In genomic region chr4:102342404-102343074, GRCh38 we compare ENCODE assay signal across 13 cellular contexts. TPM values are rescaled to one million over a fixed set of nuclear protein-coding genes. Genes with fewer than 3 reads are reported as not detected.
DNase-seq lines count a peak whose midpoint lies in the region; ATAC-seq, FAIRE-seq and TF ChIP-seq lines count a peak whose summit lies in the region.
"Had no signal": no experiment of that assay in that cellular context is flagged by ENCODE, and none has a peak within 500 bp of the region (broad histone marks: within the 10 kb centered on the region; RNA-seq: fewer than 3 reads in every experiment).

No MANE protein-coding gene starts in this region.

- H3K27me3 Mint-ChIP-seq in MCF 10A (ENCODE audit: insufficient read depth, unreplicated experiment) = no peaks in the 10 kb centered on the region

- H3K9me3 ChIP-seq in breast epithelium (no peaks in the 10 kb centered on the region), OCI-LY7 (ENCODE audit: low read length) (no peaks in the 10 kb centered on the region), H1 (ENCODE audit: insufficient read depth in 2 of 2, low read depth in 1 of 2, low read length in 1 of 2) (no peaks in the 10 kb centered on the region), upper lobe of right lung (no peaks in the 10 kb centered on the region), vagina (no peaks in the 10 kb centered on the region)

- H3K4me3 Mint-ChIP-seq in MCF 10A (ENCODE audit: unreplicated experiment) = peak overlapping the region; percentile 76

- H3K36me3 ChIP-seq in breast epithelium = no peaks in the 10 kb centered on the region
- H3K36me3 ChIP-seq in OCI-LY7 (ENCODE audit: insufficient read depth, low read length) = peaks cover 13% of the 10 kb centered on the region; the same call in 1 of the 2 replicates
- H3K36me3 ChIP-seq in H1 (ENCODE audit: control insufficient read depth in 2 of 4, insufficient read depth in 4 of 4, low read length in 3 of 4) = no peaks in the 10 kb centered on the region
- H3K36me3 ChIP-seq in upper lobe of right lung = no peaks in the 10 kb centered on the region
- H3K36me3 ChIP-seq in vagina = no peaks in the 10 kb centered on the region

- H3K27ac ChIP-seq in breast epithelium = no peak overlapping the region
- H3K27ac ChIP-seq in OCI-LY7 (ENCODE audit: low read depth, low read length, poor library complexity, severe bottlenecking) = no peak overlapping the region
- no peak overlapping the region for H3K27ac ChIP-seq in H1 (ENCODE audit: low read depth, low read length)
- no peak overlapping the region for H3K27ac ChIP-seq in upper lobe of right lung
- H3K27ac ChIP-seq in vagina = no peak overlapping the region

- H2BK120ac ChIP-seq in H1 (replicated peaks; ENCODE audit: low read depth, low read length) = no peak overlapping the region

- H3K4me2 ChIP-seq in OCI-LY7 (ENCODE audit: low read length) (peak overlapping the region; percentile 97), H1 (ENCODE audit: insufficient read depth in 1 of 2, low read depth in 2 of 2, low read length in 2 of 2) (peak overlapping the region; percentile 76 to 79; a peak in 2 of 4 replicates)

- no peak overlapping the region for H3K18ac ChIP-seq in H1 (ENCODE audit: extremely low read depth, low read length)

- H3K79me1 ChIP-seq in H1 (ENCODE audit: low read depth, low read length) = no peaks in the 10 kb centered on the region

- TF ChIP-seq CTCF in MCF 10A (IDR thresholded peaks at IDR 0.05; ENCODE audit: unreplicated experiment) (no peak), breast epithelium (IDR thresholded peaks at IDR 0.05) (no peak), OCI-LY7 (conservative IDR thresholded peaks at IDR 0.05; ENCODE audit: low read length) (no peak), H1 (IDR thresholded peaks at IDR 0.05; ENCODE audit: control extremely low read depth in 1 of 3, insufficient read depth in 1 of 3, low read depth in 1 of 3, low read length in 3 of 3) (no peak), upper lobe of right lung (IDR thresholded peaks at IDR 0.05) (no peak), vagina (IDR thresholded peaks at IDR 0.05) (no peak)

- H3K79me2 ChIP-seq in OCI-LY7 (ENCODE audit: insufficient read depth, low read depth, low read length) (peaks cover 42% of the 10 kb centered on the region), H1 (ENCODE audit: control insufficient read depth in 1 of 2, insufficient read depth in 2 of 2, low read length in 2 of 2) (peaks cover 0 to 17% of the 10 kb centered on the region in 2 experiments; a peak in 1 of 4 replicates)

- H2BK12ac ChIP-seq in H1 (ENCODE audit: low read depth, low read length) = no peak overlapping the region

- H3K56ac ChIP-seq in H1 (replicated peaks; ENCODE audit: insufficient read length, low read depth, low read length) = no peak overlapping the region

- FAIRE-seq in H1 (lab: Jason Lieb, UNC) = no peak
- FAIRE-seq: HTR-8/SVneo, urothelium cell line had no signal

- H2AFZ ChIP-seq in OCI-LY7 (ENCODE audit: low read length) (no peak overlapping the region), H1 (ENCODE audit: low read length) (no peak overlapping the region)

- H4K20me1 ChIP-seq in OCI-LY7 (ENCODE audit: insufficient read depth, low read length) (peaks cover 30% of the 10 kb centered on the region), H1 (replicated peaks in 1 of 2; ENCODE audit: control insufficient read depth in 1 of 2, insufficient read depth in 2 of 2, low read length in 2 of 2) (no peaks in the 10 kb centered on the region)

- H3K27me3 ChIP-seq in breast epithelium (no peaks in the 10 kb centered on the region), H1 (replicated peaks in 1 of 4; ENCODE audit: control insufficient read depth in 3 of 4, extremely low read depth in 1 of 4, insufficient read depth in 3 of 4, low read length in 3 of 4) (peaks cover 0 to 15% (median 7%) of the 10 kb centered on the region in 4 experiments; a peak in 3 of 7 replicates), upper lobe of right lung (no peaks in the 10 kb centered on the region), vagina (no peaks in the 10 kb centered on the region)

- H3K4me3 ChIP-seq in breast epithelium = no peak overlapping the region
- peak overlapping the region; percentile 78 for H3K4me3 ChIP-seq in OCI-LY7 (ENCODE audit: low read depth, low read length, poor library complexity, severe bottlenecking)
- H3K4me3 ChIP-seq in H1 (ENCODE audit: extremely low read depth in 1 of 4, insufficient read depth in 2 of 4, low read depth in 3 of 4, low read length in 4 of 4) = peak overlapping the region in 1 of 4 experiments; percentile 67; a peak in 2 of 8 replicates
- H3K4me3 ChIP-seq in upper lobe of right lung = peak overlapping the region; percentile 81
- no peak overlapping the region for H3K4me3 ChIP-seq in vagina

- no peak overlapping the region for H4K8ac ChIP-seq in H1 (ENCODE audit: extremely low read depth, insufficient read depth, low read length)

- BruUV-seq in MCF 10A (replicated peaks; lab: Mats Ljungman, UMichigan) (no TSS peak), OCI-LY7 (replicated peaks; lab: Mats Ljungman, UMichigan) (no TSS peak)

- peaks cover 9% of the 10 kb centered on the region for H3K4me1 Mint-ChIP-seq in MCF 10A (ENCODE audit: insufficient read depth, unreplicated experiment)

- no peak overlapping the region for H3K23ac ChIP-seq in H1 (ENCODE audit: insufficient read length)

- H3K9ac ChIP-seq in H1 (replicated peaks in 1 of 4; ENCODE audit: extremely low read depth in 1 of 4, low read depth in 3 of 4, low read length in 3 of 4) = no peak overlapping the region

- H3K4me1 ChIP-seq in breast epithelium (no peaks in the 10 kb centered on the region), OCI-LY7 (ENCODE audit: insufficient read depth, low read length, poor library complexity, severe bottlenecking) (peaks cover 42% of the 10 kb centered on the region), H1 (replicated peaks in 1 of 4; ENCODE audit: control insufficient read depth in 3 of 4, insufficient read depth in 4 of 4, low read length in 3 of 4) (peaks cover 2 to 12% (median 8%) of the 10 kb centered on the region in 4 experiments; a peak in 6 of 7 replicates), upper lobe of right lung (peaks cover 15% of the 10 kb centered on the region), vagina (peaks cover 21% of the 10 kb centered on the region)

- H2BK20ac ChIP-seq in H1 (ENCODE audit: low read length) = no peak overlapping the region

- peaks cover 18% of the 10 kb centered on the region for H3K23me2 ChIP-seq in H1 (ENCODE audit: low read depth, low read length)

- no peak for TF ChIP-seq EP300 in H1 (IDR thresholded peaks at IDR 0.05; ENCODE audit: borderline replicate concordance in 1 of 2, low read depth in 2 of 2, low read length in 2 of 2)

- no peak overlapping the region for H2AK5ac ChIP-seq in H1 (ENCODE audit: low read depth, low read length)

- no peak overlapping the region for H4K5ac ChIP-seq in H1 (ENCODE audit: insufficient read length, low read depth, low read length)

- no peak overlapping the region for H2BK5ac ChIP-seq in H1 (ENCODE audit: low read depth, low read length)

- no peak for ATAC-seq in upper lobe of right lung

- intact Hi-C loops in MCF 10A (cut with micrococcal nuclease) (loop anchor here (10.0 kb wide), 2 partner anchors 282 to 672 kb away; partner anchors contain the start of gene SLC9B1), breast epithelium (cut with DNase I; ENCODE audit: low total_unique reads) (no loop called here), OCI-LY7 (cut with micrococcal nuclease; ENCODE audit: unreplicated experiment) (loop anchor here (5.0 kb wide), 1 partner anchor 995 kb away; the partner anchor contains the start of gene PPP3CA), upper lobe of right lung (cut with DNase I) (no loop called here), vagina (cut with DNase I) (no loop called here)

- WGBS in H1 (ENCODE audit: extremely low coverage in 1 of 2, insufficient coverage in 1 of 2, insufficient read length in 1 of 2, insufficient replicate concordance in 2 of 2, low coverage in 1 of 2, low lambda C conversion rate in 2 of 2, missing lambda C conversion rate in 1 of 2), 2 experiments = 49% methylated on average over 3 of the region's 3 CpGs; no CpG with 5 or more reads in 1 of the 2 experiments

- no peak for TF ChIP-seq POLR2A in breast epithelium (IDR thresholded peaks at IDR 0.05)
- TF ChIP-seq POLR2A in H1 (IDR thresholded peaks at IDR 0.05; ENCODE audit: control extremely low read depth in 1 of 2, low read depth in 2 of 2, low read length in 2 of 2) = no peak
- no peak for TF ChIP-seq POLR2A in vagina (IDR thresholded peaks at IDR 0.05)

- no peak overlapping the region for H3K14ac ChIP-seq in H1 (ENCODE audit: insufficient read length)

- H3K36me3 Mint-ChIP-seq in MCF 10A (ENCODE audit: insufficient read depth, unreplicated experiment) = peaks cover 25% of the 10 kb centered on the region

- POLR2A ChIA-PET in MCF 10A (lab: Yijun Ruan, JAX) = interaction anchor here (3.6 to 4.4 kb wide), 2 partner anchors 88 to 97 kb away, joined by 19 to 62 read pairs; no protein-coding TSS in a partner anchor
- POLR2A ChIA-PET in OCI-LY7 (lab: Charles Lee) = no interaction called here
- POLR2A ChIA-PET in H1 (lab: Charles Lee; ENCODE audit: partially characterized antibody) = interaction anchor here (0.9 kb wide), 1 partner anchor 88 kb away, joined by 3 read pairs; no protein-coding TSS in a partner anchor

- no peak overlapping the region for H3K27ac Mint-ChIP-seq in MCF 10A (ENCODE audit: low read depth, unreplicated experiment)

- H3K9me3 Mint-ChIP-seq in MCF 10A (ENCODE audit: unreplicated experiment) = no peaks in the 10 kb centered on the region

- TF ChIP-seq RAD21 in H1 (IDR thresholded peaks at IDR 0.05 in 1 of 2, conservative IDR thresholded peaks at IDR 0.05 in 1 of 2; ENCODE audit: low read depth in 2 of 2, low read length in 2 of 2) = no peak

- CTCF ChIA-PET in MCF 10A (lab: Yijun Ruan, JAX) (no interaction called here), OCI-LY7 (lab: Charles Lee; ENCODE audit: unreplicated experiment) (no interaction called here), H1 (lab: Charles Lee; ENCODE audit: partially characterized antibody) (interaction anchor here (1.6 kb wide), 2 partner anchors 21 to 87 kb away, joined by 4 read pairs; no protein-coding TSS in a partner anchor)

- DNase-seq in MCF 10A (ENCODE audit: unreplicated experiment) (no peak), breast epithelium (ENCODE audit: low spot score in 2 of 2) (no peak), OCI-LY7 (ENCODE audit: low spot score) (no peak), H1 (ENCODE audit: low read depth in 1 of 2, low spot score in 2 of 2) (no peak), upper lobe of right lung (no peak), vagina (ENCODE audit: extremely low spot score in 2 of 2) (no peak)
- no peak for DNase-seq in activated CD4-positive, CD25-positive, alpha-beta regulatory T cell (lab: John Stamatoyannopoulos, UW)
- DNase-seq in stimulated activated CD8-positive, alpha-beta memory T cell treated with anti-CD3 and anti-CD28 coated beads, Interleukin-4, amount 100 ng/mL, for 48 hours = no peak
- DNase-seq: C1 segment of cervical spinal cord, caudate nucleus, SHP77 treated with DMSO at 0.1 percent for 48 hours had no signal

- no peaks in the 10 kb centered on the region for H3K9me2 ChIP-seq in OCI-LY7 (ENCODE audit: insufficient read depth, low read length)

- H4K91ac ChIP-seq in H1 (replicated peaks; ENCODE audit: insufficient read length, low read length) = no peak overlapping the region

- no peak overlapping the region for H2BK15ac ChIP-seq in H1 (ENCODE audit: low read length)

- H3K4ac ChIP-seq in H1 (replicated peaks; ENCODE audit: insufficient read length, low read depth, low read length) = no peak overlapping the region

RNA-seq across cellular contexts. Expression of gene SLC39A8, which starts 2.7 kb away (rescaled TPM):
- total RNA-seq in MCF 10A (2022) (35.1 and 43.3 TPM in 2 replicates), breast epithelium (10 to 100 TPM; 10.6 to 66.3 (median 31.8) TPM), OCI-LY7 (2022) (57.0 and 60.5 TPM in 2 replicates), upper lobe of right lung (470 TPM), vagina (27.7 TPM)
- total RNA-seq in OCI-LY7 (2014; rRNA removed; shearing (Covaris generic)) = 29.2 and 35.4 TPM in 2 replicates
- total RNA-seq in H1 (2021; fragmentation: NEBNext Ultra II Directional; extraction: Animal tissue kit (Norgen Biotek cat#: 25700)) = 38.7 and 39.9 TPM in 2 replicates
- polyA plus RNA-seq in H1 (2011; rRNA removed) = 6.4 TPM in 2 replicates
- 9.7 TPM for polyA plus RNA-seq in H1 (2011; cell fraction: cytosol; rRNA removed)
- 7.8 TPM for polyA plus RNA-seq in H1 (2011; cell fraction: nucleus; rRNA removed)
- 9.8 to 15.6 TPM (median 12.4 TPM) in 4 replicates for polyA plus RNA-seq in H1 (2012, experiment 1 of 2)
- 1.9 TPM for polyA plus RNA-seq in H1 (2012, experiment 2 of 2)
- 59.4 TPM for polyA plus RNA-seq in H1 (2013, experiment 1 of 2)
- polyA plus RNA-seq in H1 (2013, experiment 2 of 2) = 71.7 TPM
- 14.8 and 19.8 TPM in 2 replicates for polyA minus RNA-seq in H1 (2011; rRNA and poly(A)+ RNA removed)
- 9.8 TPM for polyA minus RNA-seq in H1 (2011; cell fraction: cytosol; rRNA and poly(A)+ RNA removed)
- polyA minus RNA-seq in H1 (2011; cell fraction: nucleus; rRNA and poly(A)+ RNA removed) = 18.2 TPM

Comparison
In these comparisons a context has a peak if more than half of its experiments do, and no peak if none do; other contexts are left out.
1. intact Hi-C loops: an anchor here in MCF 10A (10.0 kb wide) and OCI-LY7 (5.0 kb wide); none called in breast epithelium, upper lobe of right lung and vagina.
2. H3K4me3 ChIP-seq: peak in OCI-LY7 (single experiment) and upper lobe of right lung (single experiment); none in breast epithelium (0 of 3) and vagina (0 of 2).